Comparison of ENCODE assay signal across 16 cellular contexts in genomic region chr1:234916840-234917239, GRCh38.
A peak's percentile ranks its signal among the peaks of the same experiment; 100 is the strongest.
DNase-seq lines count a peak whose midpoint lies in the region; ATAC-seq, FAIRE-seq and TF ChIP-seq lines count a peak whose summit lies in the region.
"Had no signal": no experiment of that assay in that cellular context is flagged by ENCODE, and none has a peak within 500 bp of the region (broad histone marks: within the 10 kb centered on the region; RNA-seq: fewer than 3 reads in every experiment).

No MANE protein-coding gene starts in this region.

- DNase-seq in natural killer cell treated with Interleukin-12 subunit alpha and Interleukin-12 subunit beta and Interleukin-15 and Interleukin-18, amount 100 ng/mL, for 72 hours (ENCODE audit: low spot score): no peak
- no peak for DNase-seq in natural killer cell
- DNase-seq in K562 (ENCODE audit: extremely low read depth in 1 of 4, low spot score in 3 of 4): no peak
- DNase-seq in nephron progenitor cell: no peak
- DNase-seq in uterus: peak in 1 of 2 donors; percentile 19
- no peak for DNase-seq in stimulated activated CD4-positive, alpha-beta T cell treated with anti-CD3 and anti-CD28 coated beads, Interleukin-4, amount 100 ng/mL, for 1 hour
- DNase-seq in activated CD8-positive, alpha-beta memory T cell treated with anti-CD3 and anti-CD28 coated beads, Interleukin-2, amount 10 ng/mL, durations not matched to agents 7 days and 5 days: no peak
- no peak for DNase-seq in NAMALWA (ENCODE audit: low spot score)
- DNase-seq: immature natural killer cell; mesendoderm; SHP77 treated with DMSO at 0.1 percent for 48 hours; stimulated activated naive CD4-positive, alpha-beta T cell treated with Interleukin-2 at 50 U/mL for 16 hours had no signal

- CTCF ChIA-PET in K562 (lab: Yijun Ruan, JAX; ENCODE audit: low intra/inter-chr PET ratio): interaction anchor here (0.6 kb wide), 1 partner anchor 296 kb away, joined by 3 read pairs; no protein-coding TSS in a partner anchor
- CTCF ChIA-PET in activated CD8-positive, alpha-beta memory T cell treated with anti-CD3 and anti-CD28 coated beads, Interleukin-2, amount 10 ng/mL, durations not matched to agents 7 days and 5 days (lab: Charles Lee): no interaction called here

- H3K27me3 ChIP-seq in K562 (ENCODE audit: control insufficient read depth in 2 of 2, insufficient read depth in 2 of 2, low read length in 2 of 2) (no peaks in the 10 kb centered on the region), uterus (no peaks in the 10 kb centered on the region)
- H3K27me3 ChIP-seq: neutrophil had no signal

- H3K27ac Mint-ChIP-seq in natural killer cell treated with Interleukin-12 subunit alpha and Interleukin-12 subunit beta and Interleukin-15 and Interleukin-18, amount 100 ng/mL, for 72 hours: peak overlapping the region; percentile 7 to 82
- H3K27ac Mint-ChIP-seq in natural killer cell (no peak overlapping the region), nephron progenitor cell (peak overlapping the region; percentile 45)
- H3K27ac Mint-ChIP-seq in activated CD8-positive, alpha-beta memory T cell treated with anti-CD3 and anti-CD28 coated beads, Interleukin-2, amount 10 ng/mL, durations not matched to agents 7 days and 5 days: no peak overlapping the region
- H3K27ac Mint-ChIP-seq: T-helper 2 cell treated with Interferon-gamma antibody and Interleukin-4, amounts not matched to agents 5 μg/mL and 100 μg/mL, for 36 hours had no signal

- H3K79me2 ChIP-seq in K562 (ENCODE audit: control insufficient read depth, insufficient read depth, low read length): no peaks in the 10 kb centered on the region

- in situ Hi-C loops in K562 (cut with MboI): no loop called here

- H3K36me3 ChIP-seq in K562 (ENCODE audit: control insufficient read depth, insufficient read depth, low read length) (no peaks in the 10 kb centered on the region), uterus (no peaks in the 10 kb centered on the region)
- H3K36me3 ChIP-seq: neutrophil had no signal

- TF ChIP-seq CTCF in natural killer cell (IDR thresholded peaks at IDR 0.05) (no peak), K562 (IDR thresholded peaks at IDR 0.05 in 2 of 3, conservative IDR thresholded peaks at IDR 0.05 in 1 of 3; ENCODE audit: insufficient read depth in 2 of 3, low read depth in 1 of 3, low read length in 3 of 3) (no peak), nephron progenitor cell (IDR thresholded peaks at IDR 0.05) (no peak), uterus (IDR thresholded peaks at IDR 0.05) (no peak)

- no peak overlapping the region for H3K4me3 Mint-ChIP-seq in natural killer cell treated with Interleukin-12 subunit alpha and Interleukin-12 subunit beta and Interleukin-15 and Interleukin-18, amount 100 ng/mL, for 72 hours
- no peak overlapping the region for H3K4me3 Mint-ChIP-seq in natural killer cell
- H3K4me3 Mint-ChIP-seq in nephron progenitor cell: no peak overlapping the region
- H3K4me3 Mint-ChIP-seq in activated CD8-positive, alpha-beta memory T cell treated with anti-CD3 and anti-CD28 coated beads, Interleukin-2, amount 10 ng/mL, durations not matched to agents 7 days and 5 days: no peak overlapping the region
- H3K4me3 Mint-ChIP-seq: immature natural killer cell; T-helper 2 cell treated with Interferon-gamma antibody and Interleukin-4, amounts not matched to agents 5 μg/mL and 100 μg/mL, for 36 hours had no signal

- H3K27ac ChIP-seq in K562 (ENCODE audit: extremely low read depth, low read depth, low read length) (no peak overlapping the region), uterus (peak overlapping the region; percentile 81 to 83)

- TF ChIP-seq POLR2A in K562 (conservative IDR thresholded peaks at IDR 0.05): no peak
- no peak for TF ChIP-seq POLR2A in uterus (IDR thresholded peaks at IDR 0.05)

- H4K20me1 ChIP-seq in K562 (replicated peaks; ENCODE audit: control insufficient read depth, insufficient read depth, low read length): no peaks in the 10 kb centered on the region

- no peaks in the 10 kb centered on the region for H3K36me3 Mint-ChIP-seq in natural killer cell treated with Interleukin-12 subunit alpha and Interleukin-12 subunit beta and Interleukin-15 and Interleukin-18, amount 100 ng/mL, for 72 hours
- no peaks in the 10 kb centered on the region for H3K36me3 Mint-ChIP-seq in natural killer cell
- H3K36me3 Mint-ChIP-seq in nephron progenitor cell (ENCODE audit: low read depth): no peaks in the 10 kb centered on the region
- peaks cover 4% of the 10 kb centered on the region for H3K36me3 Mint-ChIP-seq in activated CD8-positive, alpha-beta memory T cell treated with anti-CD3 and anti-CD28 coated beads, Interleukin-2, amount 10 ng/mL, durations not matched to agents 7 days and 5 days
- H3K36me3 Mint-ChIP-seq: immature natural killer cell had no signal

- no peak for TF ChIP-seq EP300 in K562 (IDR thresholded peaks at IDR 0.05; ENCODE audit: low read length)

- no peaks in the 10 kb centered on the region for H3K9me3 Mint-ChIP-seq in natural killer cell treated with Interleukin-12 subunit alpha and Interleukin-12 subunit beta and Interleukin-15 and Interleukin-18, amount 100 ng/mL, for 72 hours
- H3K9me3 Mint-ChIP-seq in natural killer cell (no peaks in the 10 kb centered on the region), nephron progenitor cell (peaks cover 13% of the 10 kb centered on the region)
- peaks cover 3% of the 10 kb centered on the region for H3K9me3 Mint-ChIP-seq in activated CD8-positive, alpha-beta memory T cell treated with anti-CD3 and anti-CD28 coated beads, Interleukin-2, amount 10 ng/mL, durations not matched to agents 7 days and 5 days (ENCODE audit: low read depth)
- H3K9me3 Mint-ChIP-seq: immature natural killer cell had no signal

- peak in 1 of 2 donors; percentile 15 for ATAC-seq in natural killer cell treated with Interleukin-12 subunit alpha and Interleukin-12 subunit beta and Interleukin-15 and Interleukin-18, amount 100 ng/mL, for 72 hours
- no peak for ATAC-seq in natural killer cell
- no peak for ATAC-seq in K562
- ATAC-seq in activated CD8-positive, alpha-beta memory T cell treated with anti-CD3 and anti-CD28 coated beads, Interleukin-2, amount 10 ng/mL, durations not matched to agents 7 days and 5 days: no peak

- H3K9me3 ChIP-seq in K562 (replicated peaks; ENCODE audit: control insufficient read depth, insufficient read depth, low read depth, low read length): no peaks in the 10 kb centered on the region; the same call in 1 of the 2 replicates
- no peaks in the 10 kb centered on the region for H3K9me3 ChIP-seq in uterus
- H3K9me3 ChIP-seq: neutrophil had no signal

- H3K9ac ChIP-seq in K562 (ENCODE audit: insufficient read depth in 1 of 2, low read depth in 2 of 2, low read length in 2 of 2): no peak overlapping the region

- intact Hi-C loops in natural killer cell (cut with micrococcal nuclease): no loop called here
- intact Hi-C loops in K562 (cut with micrococcal nuclease): loop anchor here (5.0 kb wide), 1 partner anchor 165 kb away; no protein-coding TSS in a partner anchor
- intact Hi-C loops in uterus (cut with DNase I; ENCODE audit: low total_unique reads): no loop called here

- H3K4me3 ChIP-seq in K562 (no peak overlapping the region), uterus (no peak overlapping the region)

- H3K4me1 ChIP-seq in K562 (replicated peaks in 1 of 2; ENCODE audit: control insufficient read depth in 2 of 2, insufficient read depth in 2 of 2, low read length in 2 of 2) (peaks cover 17 to 19% of the 10 kb centered on the region in 2 experiments; a peak in 4 of 5 replicates), uterus (peaks cover 8 to 16% of the 10 kb centered on the region in 2 donors)

- 77% methylated on average over 4 of the region's 4 CpGs for WGBS in K562 (ENCODE audit: insufficient coverage, low coverage, missing lambda C conversion rate)

- FAIRE-seq in K562 (lab: Jason Lieb, UNC): no peak
- FAIRE-seq: endothelial cell of umbilical vein, GM12892 had no signal

- H3K4me2 ChIP-seq in K562 (ENCODE audit: insufficient read depth, low read length): no peak overlapping the region

- no peaks in the 10 kb centered on the region for H3K27me3 Mint-ChIP-seq in natural killer cell treated with Interleukin-12 subunit alpha and Interleukin-12 subunit beta and Interleukin-15 and Interleukin-18, amount 100 ng/mL, for 72 hours
- H3K27me3 Mint-ChIP-seq in natural killer cell (ENCODE audit: low read depth in 2 of 2) (no peaks in the 10 kb centered on the region), nephron progenitor cell (ENCODE audit: low read depth, poor library complexity) (peaks cover 18% of the 10 kb centered on the region)
- no peaks in the 10 kb centered on the region for H3K27me3 Mint-ChIP-seq in activated CD8-positive, alpha-beta memory T cell treated with anti-CD3 and anti-CD28 coated beads, Interleukin-2, amount 10 ng/mL, durations not matched to agents 7 days and 5 days

- POLR2A ChIA-PET in K562 (lab: Yijun Ruan, JAX): no interaction called here

- BruUV-seq in K562 (replicated peaks; lab: Mats Ljungman, UMichigan): no TSS peak

- H2AFZ ChIP-seq in K562 (ENCODE audit: low read depth, low read length): no peak overlapping the region

- no peaks in the 10 kb centered on the region for H3K9me1 ChIP-seq in K562 (ENCODE audit: control insufficient read depth, insufficient read depth, low read length)

- H3K4me1 Mint-ChIP-seq in natural killer cell treated with Interleukin-12 subunit alpha and Interleukin-12 subunit beta and Interleukin-15 and Interleukin-18, amount 100 ng/mL, for 72 hours (ENCODE audit: low read depth in 2 of 2): peaks cover 37 to 47% of the 10 kb centered on the region in 2 donors
- peaks cover 28 to 43% of the 10 kb centered on the region in 2 donors for H3K4me1 Mint-ChIP-seq in natural killer cell
- peaks cover 75% of the 10 kb centered on the region for H3K4me1 Mint-ChIP-seq in nephron progenitor cell
- H3K4me1 Mint-ChIP-seq in activated CD8-positive, alpha-beta memory T cell treated with anti-CD3 and anti-CD28 coated beads, Interleukin-2, amount 10 ng/mL, durations not matched to agents 7 days and 5 days: peaks cover 9% of the 10 kb centered on the region

- TF ChIP-seq RAD21 in K562 (CRISPR knock-in tag; conservative IDR thresholded peaks at IDR 0.05 in 1 of 2, IDR thresholded peaks at IDR 0.05 in 1 of 2): no peak

TF ChIP-seq in K562, 482 proteins besides CTCF, POLR2A, EP300 and RAD21 (continues in another document):
- TF ChIP-seq, protein P1, sequence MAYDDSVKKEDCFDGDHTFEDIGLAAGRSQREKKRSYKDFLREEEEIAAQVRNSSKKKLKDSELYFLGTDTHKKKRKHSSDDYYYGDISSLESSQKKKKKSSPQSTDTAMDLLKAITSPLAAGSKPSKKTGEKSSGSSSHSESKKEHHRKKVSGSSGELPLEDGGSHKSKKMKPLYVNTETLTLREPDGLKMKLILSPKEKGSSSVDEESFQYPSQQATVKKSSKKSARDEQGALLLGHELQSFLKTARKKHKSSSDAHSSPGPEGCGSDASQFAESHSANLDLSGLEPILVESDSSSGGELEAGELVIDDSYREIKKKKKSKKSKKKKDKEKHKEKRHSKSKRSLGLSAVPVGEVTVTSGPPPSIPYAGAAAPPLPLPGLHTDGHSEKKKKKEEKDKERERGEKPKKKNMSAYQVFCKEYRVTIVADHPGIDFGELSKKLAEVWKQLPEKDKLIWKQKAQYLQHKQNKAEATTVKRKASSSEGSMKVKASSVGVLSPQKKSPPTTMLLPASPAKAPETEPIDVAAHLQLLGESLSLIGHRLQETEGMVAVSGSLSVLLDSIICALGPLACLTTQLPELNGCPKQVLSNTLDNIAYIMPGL (CRISPR knock-in tag; IDR thresholded peaks at IDR 0.05): no peak
- no peak for TF ChIP-seq GATAD2B (IDR thresholded peaks at IDR 0.05; ENCODE audit: borderline replicate concordance)
- TF ChIP-seq CSDE1 (IDR thresholded peaks at IDR 0.05): no peak

Comparison
In these comparisons a context has a peak if more than half of its experiments do, and no peak if none do; other contexts are left out.
1. H3K27ac Mint-ChIP-seq: peak in natural killer cell treated with Interleukin-12 subunit alpha and Interleukin-12 subunit beta and Interleukin-15 and Interleukin-18, amount 100 ng/mL, for 72 hours (2 of 2) and nephron progenitor cell (single experiment); none in natural killer cell (0 of 2) and activated CD8-positive, alpha-beta memory T cell treated with anti-CD3 and anti-CD28 coated beads, Interleukin-2, amount 10 ng/mL, durations not matched to agents 7 days and 5 days (single experiment).